9 cellular contexts compared by ENCODE assay signal in the genomic region with DNA sequence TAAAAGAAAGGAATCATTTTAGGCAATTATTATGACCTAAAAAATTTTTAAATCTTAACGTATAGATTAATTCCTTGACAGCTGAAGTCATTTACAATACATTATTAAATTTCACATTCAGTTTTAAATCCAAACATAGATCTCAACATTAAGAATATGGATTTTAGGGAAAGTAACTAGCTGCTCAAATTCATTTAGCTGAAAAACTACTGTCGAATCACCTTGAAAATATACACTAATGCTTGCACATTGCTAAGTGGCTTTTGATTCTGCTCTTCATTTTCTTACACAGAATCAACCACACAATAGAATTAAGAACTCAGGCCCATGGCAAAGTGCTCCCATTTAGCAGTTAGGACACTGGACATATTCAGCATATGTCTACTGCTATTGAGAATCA.
DNase-seq lines count a peak whose midpoint lies in the region; ATAC-seq and TF ChIP-seq lines count a peak whose summit lies in the region.
"Had no signal": no experiment of that assay in that cellular context is flagged by ENCODE, and none has a peak within 500 bp of the region (broad histone marks: within the 10 kb centered on the region; RNA-seq: fewer than 3 reads in every experiment).

No MANE protein-coding gene starts in this region.

- no peaks in the 10 kb centered on the region for H3K27me3 ChIP-seq in AG04450 (ENCODE audit: control insufficient read depth, insufficient read depth, low read length)
- no peaks in the 10 kb centered on the region for H3K27me3 ChIP-seq in KMS-11 (ENCODE audit: insufficient read depth, low read depth)
- peaks cover 0 to 9% of the 10 kb centered on the region in 2 donors for H3K27me3 ChIP-seq in breast epithelium
- H3K27me3 ChIP-seq: neutrophil had no signal

- H3K4me3 Mint-ChIP-seq in nephron progenitor cell, result peak overlapping the region; percentile 89

- no peak for TF ChIP-seq POLR2A in breast epithelium (IDR thresholded peaks at IDR 0.05)

- H3K4me2 ChIP-seq in KMS-11, result peak overlapping the region; percentile 94

- no peaks in the 10 kb centered on the region for H3K27me3 Mint-ChIP-seq in nephron progenitor cell (ENCODE audit: low read depth, poor library complexity)

- peaks cover 4% of the 10 kb centered on the region for H3K9me3 Mint-ChIP-seq in nephron progenitor cell

- H2AFZ ChIP-seq in KMS-11 (ENCODE audit: low read depth), result no peak overlapping the region

- H3K27ac ChIP-seq in AG04450 (ENCODE audit: low read depth, low read length), result no peak overlapping the region
- peak overlapping the region; percentile 94 for H3K27ac ChIP-seq in KMS-11
- H3K27ac ChIP-seq in breast epithelium, result no peak overlapping the region
- H3K27ac ChIP-seq: neutrophil had no signal

- peak overlapping the region; percentile 94 for H3K9ac ChIP-seq in KMS-11

- peaks cover 79% of the 10 kb centered on the region for H3K4me1 Mint-ChIP-seq in nephron progenitor cell

- peaks cover 100% of the 10 kb centered on the region for H3K79me2 ChIP-seq in KMS-11 (ENCODE audit: insufficient read depth, low read depth)

- peaks cover 58% of the 10 kb centered on the region for H3K4me1 ChIP-seq in KMS-11 (ENCODE audit: low read depth, poor library complexity, severe bottlenecking)
- H3K4me1 ChIP-seq in breast epithelium, result peaks cover 0 to 3% of the 10 kb centered on the region in 2 donors

- ATAC-seq in HG02610 (IDR thresholded peaks at IDR 0.05; ENCODE audit: unreplicated experiment), result no peak
- ATAC-seq in GM21717 (IDR thresholded peaks at IDR 0.05; ENCODE audit: unreplicated experiment), result no peak

- H3K9me3 ChIP-seq in AG04450 (ENCODE audit: control insufficient read depth, insufficient read depth, low read length) (no peaks in the 10 kb centered on the region; the same call in 1 of the 2 replicates), breast epithelium (no peaks in the 10 kb centered on the region)
- H3K9me3 ChIP-seq: neutrophil had no signal

- H3K27ac Mint-ChIP-seq in nephron progenitor cell, result no peak overlapping the region

- DNase-seq in AG04450 (ENCODE audit: low read depth, low spot score) (no peak), breast epithelium (ENCODE audit: low spot score in 2 of 2) (no peak), nephron progenitor cell (no peak), NCI-H1417 (lab: John Stamatoyannopoulos, UW) (no peak), NOMO-1 treated with DMSO at 0.1 percent for 48 hours (lab: John Stamatoyannopoulos, UW; ENCODE audit: unreplicated experiment) (no peak)

- CTCF ChIA-PET in AG04450 (lab: Charles Lee), result interaction anchor here (1.0 to 7.4 kb wide), 4 partner anchors 138 to 151 kb away, joined by 6 to 163 read pairs (median 10); no protein-coding TSS in a partner anchor

- H3K36me3 ChIP-seq in KMS-11 (ENCODE audit: insufficient read depth) (peaks cover 8% of the 10 kb centered on the region; the same call in 1 of the 2 replicates), breast epithelium (no peaks in the 10 kb centered on the region)
- H3K36me3 ChIP-seq: neutrophil had no signal

- intact Hi-C loops in breast epithelium (cut with DNase I; ENCODE audit: low total_unique reads), result no loop called here

- TF ChIP-seq CTCF in AG04450 (IDR thresholded peaks at IDR 0.05; ENCODE audit: low read depth, low read length) (no peak), KMS-11 (conservative IDR thresholded peaks at IDR 0.05; ENCODE audit: low read depth, low read length) (no peak), breast epithelium (IDR thresholded peaks at IDR 0.05) (no peak), nephron progenitor cell (IDR thresholded peaks at IDR 0.05) (no peak)

- H3K4me3 ChIP-seq in AG04450 (ENCODE audit: low read depth, low read length) (peak overlapping the region; percentile 92), KMS-11 (IDR thresholded peaks at IDR 0.05; ENCODE audit: insufficient read depth, low read depth, low read length) (no peak overlapping the region), breast epithelium (peak overlapping the region in 2 of 3 donors; percentile 67 to 87)

- peaks cover 14% of the 10 kb centered on the region for H3K36me3 Mint-ChIP-seq in nephron progenitor cell (ENCODE audit: low read depth)

- POLR2A ChIA-PET in AG04450 (lab: Yijun Ruan, JAX), result interaction anchor here (1.0 to 1.5 kb wide), 2 partner anchors 32 to 90 kb away, joined by 4 to 9 read pairs; no protein-coding TSS in a partner anchor

- no peaks in the 10 kb centered on the region for H4K20me1 ChIP-seq in KMS-11 (ENCODE audit: insufficient read depth)
